In the genomic region with DNA sequence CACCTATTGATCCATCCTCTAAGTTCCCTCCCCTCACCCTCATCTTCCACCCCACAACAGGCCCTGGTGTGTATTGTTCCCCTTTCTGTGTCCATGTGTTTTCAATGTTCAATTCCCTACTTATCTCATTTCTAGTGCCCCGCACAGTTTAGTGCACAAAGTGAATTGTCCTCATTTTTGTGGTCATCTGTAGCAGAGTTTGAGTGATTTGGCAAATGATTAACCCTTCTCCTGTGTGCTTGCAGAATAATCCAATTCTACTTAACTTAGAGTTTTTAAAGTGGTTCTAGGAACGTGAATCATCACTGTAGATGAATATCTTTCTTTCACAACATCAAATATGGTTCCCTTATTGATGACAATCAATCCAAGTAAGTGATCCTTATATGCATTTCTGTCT, we compare ENCODE assay signal across 15 cellular contexts. TPM values are rescaled to one million over a fixed set of nuclear protein-coding genes. Genes with fewer than 3 reads are reported as not detected.
"Had no signal": no experiment of that assay in that cellular context is flagged by ENCODE, and none has a peak within 500 bp of the region (broad histone marks: within the 10 kb centered on the region; RNA-seq: fewer than 3 reads in every experiment).

No MANE protein-coding gene starts in this region.

- H3K27ac Mint-ChIP-seq: natural killer cell had no signal

- H3K4me3 Mint-ChIP-seq: natural killer cell had no signal

- ATAC-seq: left colon, natural killer cell had no signal

- H3K4me3 ChIP-seq: cardiac muscle cell, colonic mucosa, sigmoid colon had no signal

- H3K36me3 Mint-ChIP-seq: natural killer cell had no signal

- DNase-seq: activated CD4-positive, alpha-beta T cell treated with anti-CD3 and anti-CD28 coated beads, Interleukin-2, amount 50 U/mL, for 4 hours; activated naive CD4-positive, alpha-beta T cell treated with anti-CD3 and anti-CD28 coated beads, Interleukin-2, amount 50 U/mL, for 16 hours; activated T-cell treated with anti-CD3 and anti-CD28 coated beads, Interleukin-2, amount 50 U/mL, for 1 hour; colonic mucosa; effector CD8-positive, alpha-beta T cell; hippocampal formation; left colon; mammary epithelial cell; natural killer cell; sigmoid colon; stimulated activated CD4-positive, alpha-beta T cell treated with anti-CD3 and anti-CD28 coated beads, Interleukin-12 subunit alpha, Interleukin-12 subunit beta, amount 100 ng/mL, for 4 hours; stimulated activated naive CD4-positive, alpha-beta T cell treated with Interleukin-2 at 50 U/mL for 16 hours; trophoblast cell had no signal

- H3K9me3 Mint-ChIP-seq: natural killer cell had no signal

RNA-seq across cellular contexts. Expression of gene HAPLN1, which starts 6.3 kb away (rescaled TPM):
- total RNA-seq: natural killer cell; T-helper 2 cell treated with Interferon-gamma antibody and Interleukin-4, amounts not matched to agents 100 ng/mL and 5 ng/mL, for 36 hours had no signal
